ENCODE assay signal across 27 cellular contexts in genomic region chr2:12099374-12099773, GRCh38.
"Had no signal": no experiment of that assay in that cellular context is flagged by ENCODE, and none has a peak within 500 bp of the region (broad histone marks: within the 10 kb centered on the region; RNA-seq: fewer than 3 reads in every experiment).

No MANE protein-coding gene starts in this region.

- H3K4me1 Mint-ChIP-seq: activated CD4-positive, alpha-beta T cell treated with anti-CD3 and anti-CD28 coated beads for 36 hours; mesothelial cell of epicardium had no signal

- H3K4me2 ChIP-seq: neural progenitor cell had no signal

- ATAC-seq: activated CD4-positive, alpha-beta T cell treated with anti-CD3 and anti-CD28 coated beads for 36 hours; esophagus mucosa; left colon; stimulated activated effector memory CD8-positive, alpha-beta T cell treated with anti-CD3 and anti-CD28 coated beads, Interleukin-12 subunit alpha, Interleukin-12 subunit beta, amount 100 ng/mL, for 72 hours had no signal

- H3K9me3 ChIP-seq: ascending aorta, sigmoid colon, thoracic aorta, uterus had no signal

- H3K27me3 ChIP-seq: ascending aorta, neural progenitor cell, sigmoid colon, uterus had no signal

- H3K27ac Mint-ChIP-seq: activated CD4-positive, alpha-beta T cell treated with anti-CD3 and anti-CD28 coated beads for 36 hours; activated naive CD4-positive, alpha-beta T cell treated with anti-CD3 and anti-CD28 coated beads, Interleukin-2, amount 10 ng/mL, durations not matched to agents 7 days and 5 days; activated naive CD8-positive, alpha-beta T cell treated with anti-CD3 and anti-CD28 coated beads, Interleukin-2, amount 10 ng/mL, durations not matched to agents 7 days and 5 days; brain; mesothelial cell of epicardium; naive B cell; neural progenitor cell; stimulated activated effector memory CD8-positive, alpha-beta T cell treated with anti-CD3 and anti-CD28 coated beads, Interleukin-12 subunit alpha, Interleukin-12 subunit beta, amount 100 ng/mL, for 72 hours; stimulated activated naive CD8-positive, alpha-beta T cell treated with anti-CD3 and anti-CD28 coated beads, Interleukin-15, Interleukin-2, amounts not matched to agents 100 ng/mL and 50 ng/mL, for 24 hours; type B pancreatic cell had no signal

- H3K9ac ChIP-seq: neural progenitor cell had no signal

- H3K36me3 ChIP-seq: ascending aorta, neural progenitor cell, sigmoid colon, thoracic aorta, uterus had no signal

- H3K9me3 Mint-ChIP-seq: activated naive CD4-positive, alpha-beta T cell treated with anti-CD3 and anti-CD28 coated beads, Interleukin-2, amount 10 ng/mL, durations not matched to agents 7 days and 5 days; activated naive CD8-positive, alpha-beta T cell treated with anti-CD3 and anti-CD28 coated beads, Interleukin-2, amount 10 ng/mL, durations not matched to agents 7 days and 5 days; brain; mesothelial cell of epicardium; neural progenitor cell; stimulated activated effector memory CD8-positive, alpha-beta T cell treated with anti-CD3 and anti-CD28 coated beads, Interleukin-12 subunit alpha, Interleukin-12 subunit beta, amount 100 ng/mL, for 72 hours; stimulated activated naive CD8-positive, alpha-beta T cell treated with anti-CD3 and anti-CD28 coated beads, Interleukin-15, Interleukin-2, amounts not matched to agents 100 ng/mL and 50 ng/mL, for 24 hours; type B pancreatic cell had no signal

- H3K27ac ChIP-seq: ascending aorta, neural progenitor cell, sigmoid colon, thoracic aorta, uterus had no signal

- DNase-seq: activated CD4-positive, alpha-beta T cell treated with anti-CD3 and anti-CD28 coated beads for 36 hours; activated CD4-positive, alpha-beta T cell treated with anti-CD3 and anti-CD28 coated beads, Interleukin-2, amount 50 U/mL, for 4 hours; activated CD4-positive, CD25-positive, alpha-beta regulatory T cell; activated gamma-delta T cell; activated naive CD4-positive, alpha-beta T cell treated with anti-CD3 and anti-CD28 coated beads, Interleukin-2, amount 10 ng/mL, durations not matched to agents 7 days and 5 days; activated naive CD8-positive, alpha-beta T cell treated with anti-CD3 and anti-CD28 coated beads, Interleukin-2, amount 10 ng/mL, durations not matched to agents 7 days and 5 days; activated T-cell treated with anti-CD3 and anti-CD28 coated beads, Interleukin-2, amount 50 U/mL, for 1 hour; cortex of kidney; foreskin fibroblast; hippocampal formation; left colon; naive B cell; retina; sigmoid colon; small intestine; stimulated activated CD4-positive, alpha-beta T cell treated with anti-CD3 and anti-CD28 coated beads, Interleukin-4, amount 100 ng/mL, for 24 hours; T-helper 2 cell; uterus had no signal

- H3K27me3 Mint-ChIP-seq: activated CD4-positive, alpha-beta T cell treated with anti-CD3 and anti-CD28 coated beads for 36 hours; activated naive CD4-positive, alpha-beta T cell treated with anti-CD3 and anti-CD28 coated beads, Interleukin-2, amount 10 ng/mL, durations not matched to agents 7 days and 5 days; brain; naive B cell; stimulated activated naive CD8-positive, alpha-beta T cell treated with anti-CD3 and anti-CD28 coated beads, Interleukin-15, Interleukin-2, amounts not matched to agents 100 ng/mL and 50 ng/mL, for 24 hours had no signal

- H3K4me1 ChIP-seq: ascending aorta, sigmoid colon, uterus had no signal

- H3K36me3 Mint-ChIP-seq: activated naive CD4-positive, alpha-beta T cell treated with anti-CD3 and anti-CD28 coated beads, Interleukin-2, amount 10 ng/mL, durations not matched to agents 7 days and 5 days; activated naive CD8-positive, alpha-beta T cell treated with anti-CD3 and anti-CD28 coated beads, Interleukin-2, amount 10 ng/mL, durations not matched to agents 7 days and 5 days; brain; mesothelial cell of epicardium; naive B cell; neural progenitor cell; stimulated activated effector memory CD8-positive, alpha-beta T cell treated with anti-CD3 and anti-CD28 coated beads, Interleukin-12 subunit alpha, Interleukin-12 subunit beta, amount 100 ng/mL, for 72 hours; type B pancreatic cell had no signal

- H3K4me3 ChIP-seq: ascending aorta, neural progenitor cell, sigmoid colon, thoracic aorta, uterus had no signal

- H3K4me3 Mint-ChIP-seq: activated CD4-positive, alpha-beta T cell treated with anti-CD3 and anti-CD28 coated beads for 36 hours; activated naive CD4-positive, alpha-beta T cell treated with anti-CD3 and anti-CD28 coated beads, Interleukin-2, amount 10 ng/mL, durations not matched to agents 7 days and 5 days; activated naive CD8-positive, alpha-beta T cell treated with anti-CD3 and anti-CD28 coated beads, Interleukin-2, amount 10 ng/mL, durations not matched to agents 7 days and 5 days; brain; mesothelial cell of epicardium; neural progenitor cell; stimulated activated effector memory CD8-positive, alpha-beta T cell treated with anti-CD3 and anti-CD28 coated beads, Interleukin-12 subunit alpha, Interleukin-12 subunit beta, amount 100 ng/mL, for 72 hours; stimulated activated naive CD8-positive, alpha-beta T cell treated with anti-CD3 and anti-CD28 coated beads, Interleukin-15, Interleukin-2, amounts not matched to agents 100 ng/mL and 50 ng/mL, for 24 hours; type B pancreatic cell had no signal

- H2AFZ ChIP-seq: neural progenitor cell had no signal
